29 cellular contexts compared by ENCODE assay signal in the genomic region with DNA sequence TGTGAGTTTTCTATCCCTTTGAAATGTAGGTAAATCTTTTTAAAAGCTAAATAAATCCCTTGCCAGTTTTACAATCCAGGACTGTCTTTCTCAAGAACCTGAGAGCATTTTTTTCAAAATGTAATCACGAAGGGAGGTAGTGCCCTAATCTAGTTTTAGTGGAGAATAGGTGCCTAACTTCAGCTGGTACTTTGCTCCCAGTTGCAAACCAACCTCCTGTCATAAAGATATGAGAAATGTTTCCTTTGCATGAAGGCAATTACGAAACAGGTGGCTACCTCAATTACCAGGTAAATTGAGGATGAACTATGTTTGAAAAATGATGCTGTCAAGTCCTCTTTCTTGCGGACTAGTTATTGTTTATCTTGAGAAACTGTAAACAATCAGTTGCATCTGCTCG.
"Had no signal": no experiment of that assay in that cellular context is flagged by ENCODE, and none has a peak within 500 bp of the region (broad histone marks: within the 10 kb centered on the region; RNA-seq: fewer than 3 reads in every experiment).

No MANE protein-coding gene starts in this region.

- H3K79me2 ChIP-seq: parathyroid adenoma had no signal

- H3K36me3 ChIP-seq: neural progenitor cell, ovary, right lobe of liver, sigmoid colon, spleen, thoracic aorta, tibial artery, upper lobe of left lung, vagina had no signal

- H3K27me3 ChIP-seq: neural progenitor cell, ovary, right lobe of liver, sigmoid colon, tibial artery, upper lobe of left lung, vagina had no signal

- H3K9me3 ChIP-seq: psoas muscle, right lobe of liver, thoracic aorta, tibial artery, upper lobe of left lung, vagina had no signal

- H2AFZ ChIP-seq: neural progenitor cell, parathyroid adenoma had no signal

- DNase-seq: naive thymus-derived CD4-positive, alpha-beta T cell; natural killer cell; occipital lobe; ovary; posterior cingulate gyrus; psoas muscle; right cardiac atrium; right lobe of liver; sigmoid colon; spleen; stimulated activated CD4-positive, alpha-beta T cell treated with anti-CD3 and anti-CD28 coated beads, Interleukin-12 subunit alpha, Interleukin-12 subunit beta, amount 100 ng/mL, for 4 hours; stimulated activated CD4-positive, alpha-beta T cell treated with anti-CD3 and anti-CD28 coated beads, Interleukin-1b, Interleukin-23, amount 100 ng/mL, for 48 hours; stimulated activated CD4-positive, alpha-beta T cell treated with anti-CD3 and anti-CD28 coated beads, Interleukin-4, amount 100 ng/mL, for 1 hour; stimulated activated CD4-positive, alpha-beta T cell treated with anti-CD3 and anti-CD28 coated beads, Interleukin-4, amount 100 ng/mL, for 4 hours; stimulated activated CD8-positive, alpha-beta memory T cell treated with anti-CD3 and anti-CD28 coated beads, Interleukin-4, amount 100 ng/mL, for 48 hours; stimulated activated naive CD4-positive, alpha-beta T cell; stimulated activated naive CD8-positive, alpha-beta T cell treated with anti-CD3 and anti-CD28 coated beads, Interleukin-15, amount 100 ng/mL, for 72 hours; stimulated activated naive CD8-positive, alpha-beta T cell treated with anti-CD3 and anti-CD28 coated beads, Interleukin-15, Interleukin-2, amounts not matched to agents 100 U/mL and 50 U/mL, for 24 hours; substantia nigra; tibial artery; trophoblast cell; upper lobe of left lung had no signal

- H3K27ac ChIP-seq: neural progenitor cell, ovary, parathyroid adenoma, psoas muscle, right lobe of liver, sigmoid colon, spleen, thoracic aorta, tibial artery, upper lobe of left lung, vagina had no signal

- H3K4me3 ChIP-seq: neural progenitor cell, ovary, psoas muscle, right lobe of liver, sigmoid colon, smooth muscle cell, spleen, thoracic aorta, tibial artery, upper lobe of left lung, vagina had no signal

- ATAC-seq: naive thymus-derived CD4-positive, alpha-beta T cell; natural killer cell; psoas muscle; right cardiac atrium; right lobe of liver; stimulated activated memory B cell treated with anti-CD40 and anti-IgM and Interleukin-4, amounts not matched to agents 10 μg/mL and 1 μg/mL and 100 μg/mL, for 72 hours; stimulated activated naive CD8-positive, alpha-beta T cell treated with anti-CD3 and anti-CD28 coated beads, Interleukin-15, amount 100 ng/mL, for 72 hours; stimulated activated naive CD8-positive, alpha-beta T cell treated with anti-CD3 and anti-CD28 coated beads, Interleukin-15, Interleukin-2, amounts not matched to agents 100 U/mL and 50 U/mL, for 24 hours had no signal

- H3K4me1 ChIP-seq: neural progenitor cell, parathyroid adenoma, psoas muscle, right lobe of liver, sigmoid colon, spleen, tibial artery, upper lobe of left lung, vagina had no signal

- FAIRE-seq: urothelium cell line had no signal

- H3K4me2 ChIP-seq: neural progenitor cell, smooth muscle cell had no signal
